ENCODE assay signal across 10 cellular contexts in genomic region chr18:7945882-7946281, GRCh38.
A peak's percentile ranks its signal among the peaks of the same experiment; 100 is the strongest.
DNase-seq lines count a peak whose midpoint lies in the region; ATAC-seq, FAIRE-seq and TF ChIP-seq lines count a peak whose summit lies in the region.
"Had no signal": no experiment of that assay in that cellular context is flagged by ENCODE, and none has a peak within 500 bp of the region (broad histone marks: within the 10 kb centered on the region; RNA-seq: fewer than 3 reads in every experiment).

No MANE protein-coding gene starts in this region.

- H3K27me3 Mint-ChIP-seq in osteocyte (ENCODE audit: unreplicated experiment): no peaks in the 10 kb centered on the region
- H3K27me3 Mint-ChIP-seq in T-cell: no peaks in the 10 kb centered on the region

- TF ChIP-seq CTCF in osteocyte (IDR thresholded peaks at IDR 0.05) (no peak), esophagus squamous epithelium (IDR thresholded peaks at IDR 0.05) (no peak)

- DNase-seq in EL (peak; percentile 96), RCC 7860 (ENCODE audit: low spot score) (peak; percentile 92), osteocyte (ENCODE audit: extremely low spot score, unreplicated experiment) (no peak), esophagus squamous epithelium (lab: John Stamatoyannopoulos, UW) (no peak), T-cell (no peak)
- no peak for DNase-seq in activated effector memory CD4-positive, alpha-beta T cell treated with anti-CD3 and anti-CD28 coated beads, Interleukin-2, amount 50 U/mL, for 16 hours
- DNase-seq in activated T-cell treated with anti-CD3 and anti-CD28 coated beads, Interleukin-2, amount 50 U/mL, for 1 hour: no peak
- DNase-seq: activated gamma-delta T cell had no signal

- POLR2A ChIA-PET in T-cell (lab: Charles Lee): no interaction called here

- no peaks in the 10 kb centered on the region for H3K9me3 Mint-ChIP-seq in osteocyte (ENCODE audit: unreplicated experiment)
- peaks cover 0 to 3% (median 3%) of the 10 kb centered on the region in 3 donors for H3K9me3 Mint-ChIP-seq in T-cell

- H3K27ac Mint-ChIP-seq in osteocyte (ENCODE audit: unreplicated experiment): peak overlapping the region; percentile 95
- H3K27ac Mint-ChIP-seq in T-cell: peak overlapping the region in 1 of 2 donors; percentile 71

- peaks cover 0 to 41% (median 0%) of the 10 kb centered on the region in 3 donors for H3K4me1 ChIP-seq in esophagus squamous epithelium

- peak overlapping the region; percentile 4 for H3K4me3 Mint-ChIP-seq in osteocyte (ENCODE audit: unreplicated experiment)
- no peak overlapping the region for H3K4me3 Mint-ChIP-seq in T-cell

- no peak overlapping the region for H3K4me3 ChIP-seq in esophagus squamous epithelium
- H3K4me3 ChIP-seq: SK-N-MC had no signal

- intact Hi-C loops in esophagus squamous epithelium (cut with DNase I): no loop called here

- peak; percentile 98 for FAIRE-seq in RCC 7860 (lab: Jason Lieb, UNC)

- H3K9me3 ChIP-seq in esophagus squamous epithelium: no peaks in the 10 kb centered on the region

- no peaks in the 10 kb centered on the region for H3K36me3 ChIP-seq in esophagus squamous epithelium

- no peak for TF ChIP-seq POLR2A in esophagus squamous epithelium (IDR thresholded peaks at IDR 0.05)

- CTCF ChIA-PET in T-cell (lab: Charles Lee): no interaction called here

- 23 to 24% methylated on average over 3 of the region's 3 CpGs for WGBS in esophagus squamous epithelium, 2 donors

- peak overlapping the region in 1 of 4 donors; percentile 34 for H3K27ac ChIP-seq in esophagus squamous epithelium
- H3K27ac ChIP-seq: SK-N-MC had no signal

- peaks cover 0 to 10% (median 0%) of the 10 kb centered on the region in 4 donors for H3K27me3 ChIP-seq in esophagus squamous epithelium

- ATAC-seq in esophagus mucosa (peak; percentile 61), T-cell (replicated peaks in 1 of 4) (no peak)

- H3K36me3 Mint-ChIP-seq in osteocyte (ENCODE audit: unreplicated experiment) (peaks cover 3% of the 10 kb centered on the region), T-cell (no peaks in the 10 kb centered on the region)

- H3K4me1 Mint-ChIP-seq in osteocyte (ENCODE audit: unreplicated experiment): peaks cover 49% of the 10 kb centered on the region
- H3K4me1 Mint-ChIP-seq in T-cell: peaks cover 0 to 14% (median 4%) of the 10 kb centered on the region in 3 donors

Comparison
In these comparisons a context has a peak if more than half of its experiments do, and no peak if none do; other contexts are left out.
1. DNase-seq: peak in EL (single experiment) and RCC 7860 (single experiment); none in osteocyte (single experiment), activated effector memory CD4-positive, alpha-beta T cell treated with anti-CD3 and anti-CD28 coated beads, Interleukin-2, amount 50 U/mL, for 16 hours (single experiment), esophagus squamous epithelium (single experiment), activated T-cell treated with anti-CD3 and anti-CD28 coated beads, Interleukin-2, amount 50 U/mL, for 1 hour (single experiment) and T-cell (0 of 34).